ENCODE assay signal across 1 cellular context in the genomic region with DNA sequence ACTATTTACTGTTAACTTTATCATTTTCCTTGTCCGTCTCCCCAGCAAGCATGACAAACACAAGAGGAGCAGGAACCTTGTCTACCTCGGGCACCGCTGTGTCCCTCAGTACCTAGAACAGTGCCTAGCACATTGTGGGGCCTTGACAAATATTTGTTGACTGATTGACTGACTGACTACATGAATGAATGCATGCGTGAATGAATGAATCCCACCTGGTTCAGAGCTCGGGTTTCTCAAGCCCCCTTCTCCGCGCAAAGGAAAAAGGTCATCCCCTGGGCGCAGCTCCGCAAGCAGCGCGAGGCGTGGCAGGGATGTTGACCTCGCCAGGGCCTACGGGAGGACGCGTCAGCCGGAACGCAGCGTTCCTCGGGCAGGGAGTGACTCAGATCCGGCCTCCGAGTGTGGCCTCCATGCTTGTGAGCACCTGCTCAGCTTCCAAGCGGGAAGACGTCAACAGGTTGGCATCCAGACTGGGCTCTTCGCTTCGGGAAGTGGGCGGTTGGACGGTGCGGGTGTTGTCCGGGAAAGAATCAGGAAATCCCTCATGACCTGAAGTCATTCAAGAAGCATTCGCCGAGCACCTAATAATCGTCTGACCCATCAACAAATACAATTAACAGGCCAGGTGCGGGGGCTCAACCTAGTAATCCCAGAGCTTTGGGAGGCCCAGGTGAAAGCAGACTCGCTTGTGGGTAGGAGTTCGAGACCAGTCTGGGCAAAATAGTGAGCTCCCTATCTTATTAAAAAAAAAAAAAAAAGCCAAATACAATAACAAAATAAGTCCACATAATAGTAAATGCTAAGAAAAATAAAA.
TF ChIP-seq lines count a peak whose summit lies in the region.

No MANE protein-coding gene starts in this region.

TF ChIP-seq in HepG2, 621 proteins besides CTCF, POLR2A, EP300 and RAD21 (continued from another document):
- TF ChIP-seq ZNF296 (CRISPR knock-in tag; conservative IDR thresholded peaks at IDR 0.05): 0 out of 2 replicates have a peak, but pooled peaks have one; percentile 10
- TF ChIP-seq KDM3A (CRISPR knock-in tag; IDR thresholded peaks at IDR 0.05; ENCODE audit: low read depth): 0 out of 2 replicates have a peak, but pooled peaks have one; percentile 5
- TF ChIP-seq, protein P1, sequence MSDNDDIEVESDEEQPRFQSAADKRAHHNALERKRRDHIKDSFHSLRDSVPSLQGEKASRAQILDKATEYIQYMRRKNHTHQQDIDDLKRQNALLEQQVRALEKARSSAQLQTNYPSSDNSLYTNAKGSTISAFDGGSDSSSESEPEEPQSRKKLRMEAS (IDR thresholded peaks at IDR 0.05): 0 out of 2 replicates have a peak, but pooled peaks have one; percentile 4
- TF ChIP-seq, protein P2, sequence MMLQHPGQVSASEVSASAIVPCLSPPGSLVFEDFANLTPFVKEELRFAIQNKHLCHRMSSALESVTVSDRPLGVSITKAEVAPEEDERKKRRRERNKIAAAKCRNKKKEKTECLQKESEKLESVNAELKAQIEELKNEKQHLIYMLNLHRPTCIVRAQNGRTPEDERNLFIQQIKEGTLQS (CRISPR knock-in tag; IDR thresholded peaks at IDR 0.05): 0 out of 2 replicates have a peak, but pooled peaks have one; percentile 36
- no peak for TF ChIP-seq HOXA7 (CRISPR knock-in tag; IDR thresholded peaks at IDR 0.05)
- peak; percentile 60; the same call in 1 of the 2 replicates for TF ChIP-seq MTA1 (CRISPR knock-in tag; IDR thresholded peaks at IDR 0.05; ENCODE audit: borderline replicate concordance)
- no peak for TF ChIP-seq ATF7 (IDR thresholded peaks at IDR 0.05)
- TF ChIP-seq ATF7 (CRISPR knock-in tag; IDR thresholded peaks at IDR 0.05): 0 out of 2 replicates have a peak, but pooled peaks have one; percentile 44
- TF ChIP-seq ZNF235 (CRISPR knock-in tag; IDR thresholded peaks at IDR 0.05; ENCODE audit: borderline replicate concordance): no peak
- TF ChIP-seq TP53 (CRISPR knock-in tag; conservative IDR thresholded peaks at IDR 0.05): no peak
- no peak for TF ChIP-seq ZNF317 (CRISPR knock-in tag; IDR thresholded peaks at IDR 0.05)
- TF ChIP-seq KLF6 (CRISPR knock-in tag; IDR thresholded peaks at IDR 0.05): no peak
- TF ChIP-seq KLF15 (CRISPR knock-in tag; IDR thresholded peaks at IDR 0.05; ENCODE audit: borderline replicate concordance): no peak
- no peak for TF ChIP-seq JARID2 (CRISPR knock-in tag; IDR thresholded peaks at IDR 0.05; ENCODE audit: insufficient replicate concordance)
- TF ChIP-seq, protein P3, sequence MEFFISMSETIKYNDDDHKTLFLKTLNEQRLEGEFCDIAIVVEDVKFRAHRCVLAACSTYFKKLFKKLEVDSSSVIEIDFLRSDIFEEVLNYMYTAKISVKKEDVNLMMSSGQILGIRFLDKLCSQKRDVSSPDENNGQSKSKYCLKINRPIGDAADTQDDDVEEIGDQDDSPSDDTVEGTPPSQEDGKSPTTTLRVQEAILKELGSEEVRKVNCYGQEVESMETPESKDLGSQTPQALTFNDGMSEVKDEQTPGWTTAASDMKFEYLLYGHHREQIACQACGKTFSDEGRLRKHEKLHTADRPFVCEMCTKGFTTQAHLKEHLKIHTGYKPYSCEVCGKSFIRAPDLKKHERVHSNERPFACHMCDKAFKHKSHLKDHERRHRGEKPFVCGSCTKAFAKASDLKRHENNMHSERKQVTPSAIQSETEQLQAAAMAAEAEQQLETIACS (CRISPR knock-in tag; IDR thresholded peaks at IDR 0.05): no peak
- TF ChIP-seq STAG1 (CRISPR knock-in tag; IDR thresholded peaks at IDR 0.05): no peak
- TF ChIP-seq, protein P4, sequence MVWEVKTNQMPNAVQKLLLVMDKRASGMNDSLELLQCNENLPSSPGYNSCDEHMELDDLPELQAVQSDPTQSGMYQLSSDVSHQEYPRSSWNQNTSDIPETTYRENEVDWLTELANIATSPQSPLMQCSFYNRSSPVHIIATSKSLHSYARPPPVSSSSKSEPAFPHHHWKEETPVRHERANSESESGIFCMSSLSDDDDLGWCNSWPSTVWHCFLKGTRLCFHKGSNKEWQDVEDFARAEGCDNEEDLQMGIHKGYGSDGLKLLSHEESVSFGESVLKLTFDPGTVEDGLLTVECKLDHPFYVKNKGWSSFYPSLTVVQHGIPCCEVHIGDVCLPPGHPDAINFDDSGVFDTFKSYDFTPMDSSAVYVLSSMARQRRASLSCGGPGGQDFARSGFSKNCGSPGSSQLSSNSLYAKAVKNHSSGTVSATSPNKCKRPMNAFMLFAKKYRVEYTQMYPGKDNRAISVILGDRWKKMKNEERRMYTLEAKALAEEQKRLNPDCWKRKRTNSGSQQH (CRISPR knock-in tag; IDR thresholded peaks at IDR 0.05; ENCODE audit: low read depth): no peak
- TF ChIP-seq ZNF776 (CRISPR knock-in tag; IDR thresholded peaks at IDR 0.05): no peak
- 0 out of 2 replicates have a peak, but pooled peaks have one; percentile 4 for TF ChIP-seq ARNTL (CRISPR knock-in tag; IDR thresholded peaks at IDR 0.05)
- TF ChIP-seq ZNF24 (IDR thresholded peaks at IDR 0.05): peak; percentile 42; the same call in 1 of the 2 replicates
- no peak for TF ChIP-seq NR2F6 (IDR thresholded peaks at IDR 0.05)
- peak; percentile 3; the same call in 1 of the 2 replicates for TF ChIP-seq NR2F6 (CRISPR knock-in tag; IDR thresholded peaks at IDR 0.05)
- no peak for TF ChIP-seq KDM6A (CRISPR knock-in tag; IDR thresholded peaks at IDR 0.05; ENCODE audit: low read depth)
